Comparison of ENCODE assay signal across 15 cellular contexts in the genomic region with DNA sequence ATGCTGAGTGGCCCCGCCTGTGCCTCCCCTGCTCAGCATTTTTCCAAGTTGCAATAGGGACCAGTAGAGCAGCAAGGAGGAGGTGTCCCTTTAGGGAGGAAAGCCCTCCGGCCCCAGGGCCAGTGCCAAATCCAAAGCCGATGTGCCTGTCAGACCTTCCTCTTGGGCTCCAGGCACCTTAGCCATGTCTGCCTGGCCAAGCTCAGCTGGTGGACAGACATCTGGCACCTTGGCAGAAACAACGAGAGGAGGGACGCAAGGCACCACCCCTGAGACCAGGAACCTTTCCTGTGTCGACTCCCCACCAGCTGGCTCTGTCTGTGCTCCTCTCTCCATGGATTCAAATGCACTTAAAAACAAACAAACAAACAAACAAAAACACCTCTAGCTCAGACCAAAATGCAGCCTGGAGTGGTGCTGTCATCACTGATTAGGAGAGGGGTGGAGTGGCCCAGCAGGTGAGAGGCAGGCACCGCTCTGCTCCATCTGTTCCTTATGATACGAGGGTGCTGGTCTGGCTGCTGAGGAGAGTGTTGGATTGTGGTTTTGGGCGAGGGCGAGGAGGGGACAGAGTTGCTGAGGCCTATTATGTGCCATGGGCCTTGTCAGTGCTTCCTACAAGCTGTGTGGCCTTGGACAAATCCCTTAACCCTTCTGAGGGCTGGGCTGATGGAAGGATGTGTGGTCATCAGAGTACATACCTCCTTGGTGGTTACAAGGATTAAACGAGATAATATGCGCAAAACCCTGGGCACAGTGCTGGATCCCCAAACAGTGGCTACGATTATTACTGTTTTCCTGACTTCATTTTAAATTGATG. TPM values are rescaled to one million over a fixed set of nuclear protein-coding genes. Genes with fewer than 3 reads are reported as not detected.
DNase-seq lines count a peak whose midpoint lies in the region; ATAC-seq, FAIRE-seq and TF ChIP-seq lines count a peak whose summit lies in the region.
"Had no signal": no experiment of that assay in that cellular context is flagged by ENCODE, and none has a peak within 500 bp of the region (broad histone marks: within the 10 kb centered on the region; RNA-seq: fewer than 3 reads in every experiment).

No MANE protein-coding gene starts in this region.

- CTCF ChIA-PET in K562 (lab: Yijun Ruan, JAX; ENCODE audit: low intra/inter-chr PET ratio), result no interaction called here

- no TSS peak for BruUV-seq in K562 (replicated peaks; lab: Mats Ljungman, UMichigan)

- no peaks in the 10 kb centered on the region for H3K27me3 ChIP-seq in HUES6 (ENCODE audit: control insufficient read depth, insufficient read depth, low read length)
- peaks cover 5 to 33% of the 10 kb centered on the region in 2 experiments; a peak in 4 of 5 replicates for H3K27me3 ChIP-seq in K562 (ENCODE audit: control insufficient read depth in 2 of 2, insufficient read depth in 2 of 2, low read length in 2 of 2)
- H3K27me3 ChIP-seq in Peyer's patch, result no peaks in the 10 kb centered on the region
- H3K27me3 ChIP-seq: BLaER1 had no signal

- no peaks in the 10 kb centered on the region for H3K9me3 ChIP-seq in HUES6 (ENCODE audit: control insufficient read depth, insufficient read depth, low read depth, low read length)
- H3K9me3 ChIP-seq in K562 (replicated peaks; ENCODE audit: control insufficient read depth, insufficient read depth, low read depth, low read length), result no peaks in the 10 kb centered on the region
- no peaks in the 10 kb centered on the region for H3K9me3 ChIP-seq in Peyer's patch
- H3K9me3 ChIP-seq: BLaER1, SK-N-SH had no signal

- H3K9me3 Mint-ChIP-seq in neural crest cell, result peaks cover 3% of the 10 kb centered on the region

- H2AFZ ChIP-seq in K562 (ENCODE audit: low read depth, low read length), result no peak overlapping the region
- H2AFZ ChIP-seq: PC-9 had no signal

- no peak for TF ChIP-seq RAD21 in K562 (CRISPR knock-in tag; conservative IDR thresholded peaks at IDR 0.05 in 1 of 2, IDR thresholded peaks at IDR 0.05 in 1 of 2)

- H3K9ac ChIP-seq in HUES6 (ENCODE audit: low read length), result peak overlapping the region; percentile 8
- H3K9ac ChIP-seq in K562 (ENCODE audit: insufficient read depth in 1 of 2, low read depth in 2 of 2, low read length in 2 of 2), result no peak overlapping the region
- H3K9ac ChIP-seq: BLaER1, SK-N-SH had no signal

- no peaks in the 10 kb centered on the region for H4K20me1 ChIP-seq in K562 (replicated peaks; ENCODE audit: control insufficient read depth, insufficient read depth, low read length)
- H4K20me1 ChIP-seq: BLaER1 had no signal

- no peaks in the 10 kb centered on the region for H3K36me3 ChIP-seq in HUES6 (ENCODE audit: control insufficient read depth, insufficient read depth, low read length)
- H3K36me3 ChIP-seq in K562 (ENCODE audit: control insufficient read depth, insufficient read depth, low read length), result no peaks in the 10 kb centered on the region
- H3K36me3 ChIP-seq in Peyer's patch, result no peaks in the 10 kb centered on the region
- H3K36me3 ChIP-seq: BLaER1 had no signal

- POLR2A ChIA-PET in K562 (lab: Yijun Ruan, JAX), result interaction anchor here (0.7 kb wide), 1 partner anchor 81 kb away, joined by 3 read pairs; no protein-coding TSS in a partner anchor

- peaks cover 20% of the 10 kb centered on the region for H3K4me1 ChIP-seq in HUES6 (ENCODE audit: control insufficient read depth, insufficient read depth, low read length)
- peaks cover 4 to 12% of the 10 kb centered on the region in 2 experiments; a peak in 4 of 5 replicates for H3K4me1 ChIP-seq in K562 (replicated peaks in 1 of 2; ENCODE audit: control insufficient read depth in 2 of 2, insufficient read depth in 2 of 2, low read length in 2 of 2)
- peaks cover 0 to 13% (median 4%) of the 10 kb centered on the region in 4 donors for H3K4me1 ChIP-seq in Peyer's patch

- H3K4me3 ChIP-seq in HUES6 (ENCODE audit: low read depth, low read length) (no peak overlapping the region), K562 (no peak overlapping the region), Peyer's patch (no peak overlapping the region)
- H3K4me3 ChIP-seq: BLaER1, PC-9 had no signal

- DNase-seq in NCI-H524 (lab: John Stamatoyannopoulos, UW) (peak; percentile 63 to 75), K562 (ENCODE audit: extremely low read depth in 1 of 4, low spot score in 3 of 4) (peak in 3 of 4 experiments; percentile 25 to 47 (median 41)), neural crest cell (ENCODE audit: low read depth, low spot score) (no peak), Peyer's patch (no peak)
- DNase-seq in activated CD4-positive, CD25-positive, alpha-beta regulatory T cell treated with anti-CD3 and anti-CD28 coated beads, Interleukin-2, amount 50 U/mL, for 72 hours, result no peak
- DNase-seq: EL, KG1, NCI-H1092, PC-9, SK-N-SH, T-helper 1 cell had no signal

- H3K4me2 ChIP-seq in K562 (ENCODE audit: insufficient read depth, low read length), result no peak overlapping the region; the same call in 1 of the 2 replicates
- H3K4me2 ChIP-seq: PC-9, SK-N-SH had no signal

- H3K4me1 Mint-ChIP-seq in neural crest cell, result peaks cover 24% of the 10 kb centered on the region

- in situ Hi-C loops in K562 (cut with MboI), result no loop called here

- no peak for TF ChIP-seq POLR2A in K562 (conservative IDR thresholded peaks at IDR 0.05)
- no peak for TF ChIP-seq POLR2A in Peyer's patch (IDR thresholded peaks at IDR 0.05)

- no peak overlapping the region for H3K4me3 Mint-ChIP-seq in neural crest cell

- no peaks in the 10 kb centered on the region for H3K79me2 ChIP-seq in K562 (ENCODE audit: control insufficient read depth, insufficient read depth, low read length)

- 12% methylated on average over 12 of the region's 13 CpGs for WGBS in K562 (ENCODE audit: insufficient coverage, low coverage, missing lambda C conversion rate)

- no peaks in the 10 kb centered on the region for H3K27me3 Mint-ChIP-seq in neural crest cell (ENCODE audit: low read depth)

- ATAC-seq in K562 (no peak; the same call in 2 of the 3 replicates), GM21717 (IDR thresholded peaks at IDR 0.05; ENCODE audit: unreplicated experiment) (no peak)

- intact Hi-C loops in K562 (cut with micrococcal nuclease), result no loop called here

- peaks cover 3% of the 10 kb centered on the region for H3K36me3 Mint-ChIP-seq in neural crest cell (ENCODE audit: low read depth)

- no peak overlapping the region for H3K27ac ChIP-seq in HUES6 (ENCODE audit: low read depth, low read length)
- no peak overlapping the region for H3K27ac ChIP-seq in K562 (ENCODE audit: extremely low read depth, low read depth, low read length)
- no peak overlapping the region for H3K27ac ChIP-seq in Peyer's patch
- H3K27ac ChIP-seq: BLaER1, HL-60, PC-9 had no signal

- peak overlapping the region; percentile 5 for H3K27ac Mint-ChIP-seq in neural crest cell (ENCODE audit: unreplicated experiment)

- no peak for FAIRE-seq in K562 (lab: Jason Lieb, UNC)

- no peak for TF ChIP-seq EP300 in K562 (IDR thresholded peaks at IDR 0.05; ENCODE audit: low read length)

- TF ChIP-seq CTCF in K562 (IDR thresholded peaks at IDR 0.05 in 2 of 3, conservative IDR thresholded peaks at IDR 0.05 in 1 of 3; ENCODE audit: insufficient read depth in 2 of 3, low read depth in 1 of 3, low read length in 3 of 3) (no peak), neural crest cell (conservative IDR thresholded peaks at IDR 0.05) (no peak), Peyer's patch (IDR thresholded peaks at IDR 0.05) (no peak)

- no peaks in the 10 kb centered on the region for H3K9me1 ChIP-seq in K562 (ENCODE audit: control insufficient read depth, insufficient read depth, low read length)

TF ChIP-seq in K562, 482 proteins besides CTCF, POLR2A, EP300 and RAD21:
- TF ChIP-seq ZNF655 (CRISPR knock-in tag; IDR thresholded peaks at IDR 0.05) (no peak), YBX1 (IDR thresholded peaks at IDR 0.05) (no peak), TCF3 (CRISPR knock-in tag; IDR thresholded peaks at IDR 0.05) (peak; percentile 61), CBFA2T3 (IDR thresholded peaks at IDR 0.05) (peak; percentile 46), TAL1 (IDR thresholded peaks at IDR 0.05) (peak; percentile 26; the same call in 1 of the 2 replicates), ZNF239 (CRISPR knock-in tag; IDR thresholded peaks at IDR 0.05) (peak; percentile 34; the same call in 1 of the 2 replicates), SMAD4 (CRISPR knock-in tag; conservative IDR thresholded peaks at IDR 0.05) (no peak)

RNA-seq across cellular contexts. Expression of gene TP53I11, which starts 46.2 kb away (rescaled TPM):
- 2.5 and 10.1 TPM in 2 replicates for total RNA-seq in K562 (2011; cell fraction: chromatin; rRNA removed; ENCODE audit: low replicate concordance)
- 2.9 and 5.0 TPM in 2 replicates for total RNA-seq in K562 (2011; cell fraction: nucleolus; rRNA removed)
- total RNA-seq in K562 (2011; cell fraction: nucleoplasm; rRNA removed), result 4.4 and 8.5 TPM in 2 replicates
- total RNA-seq in K562 (2014; rRNA removed), result 0.82 and 1.2 TPM in 2 replicates
- 0.25 and 0.32 TPM in 2 replicates for total RNA-seq in K562 (2014; rRNA removed; fragmentation: Illumina TruSeq; extraction: Trizol)
- total RNA-seq in K562 (2015; rRNA removed; fragmentation: Illumina TruSeq; extraction: Trizol), result 0.14 and 0.45 TPM in 2 replicates
- total RNA-seq in K562 (2021), result 1.4 TPM in 2 replicates
- 2.5 and 3.0 TPM in 2 replicates for polyA plus RNA-seq in K562 (2011; rRNA removed)
- 4.0 and 5.6 TPM in 2 replicates for polyA plus RNA-seq in K562 (2011; cell fraction: cytosol; rRNA removed)
- 7.9 and 11.7 TPM in 2 replicates for polyA plus RNA-seq in K562 (2011; cell fraction: nucleus; rRNA removed)
- 1.1 and 1.4 TPM in 2 replicates for polyA plus RNA-seq in K562 (2012)
- 0.70 and 1.3 TPM in 2 replicates for polyA plus RNA-seq in K562 (2014; fragmentation: Illumina TruSeq; extraction: Trizol)
- polyA plus RNA-seq in K562 (2014; fragmentation: Nextera tagmentation; extraction: Ambion mirVana), result not detected
- polyA plus RNA-seq in K562 (2014; rRNA removed), result 0.70 and 2.5 TPM in 2 replicates
- polyA minus RNA-seq in K562 (2011; rRNA and poly(A)+ RNA removed), result 2.3 and 3.0 TPM in 2 replicates
- polyA minus RNA-seq in K562 (2011; cell fraction: cytosol; rRNA and poly(A)+ RNA removed), result 3.3 and 5.7 TPM in 2 replicates
- polyA minus RNA-seq in K562 (2011; cell fraction: nucleus; rRNA and poly(A)+ RNA removed), result 9.4 and 11.0 TPM in 2 replicates
- 83.6 and 85.6 TPM in 2 replicates for total RNA-seq in neural crest cell
- total RNA-seq in Peyer's patch, result 100 to 1,000 TPM in 1 of 4 donors, 10 to 100 TPM in 3; 48.0 to 152 (median 69.9) TPM

Comparison
In these comparisons a context has a peak if more than half of its experiments do, and no peak if none do; other contexts are left out.
1. DNase-seq: peak in NCI-H524 (2 of 2) and K562 (3 of 4); none in neural crest cell (single experiment), activated CD4-positive, CD25-positive, alpha-beta regulatory T cell treated with anti-CD3 and anti-CD28 coated beads, Interleukin-2, amount 50 U/mL, for 72 hours (single experiment) and Peyer's patch (0 of 3).